9 cellular contexts compared by ENCODE assay signal in genomic region chr19:45630463-45630862, GRCh38. TPM values are rescaled to one million over a fixed set of nuclear protein-coding genes. Genes with fewer than 3 reads are reported as not detected.
DNase-seq lines count a peak whose midpoint lies in the region; ATAC-seq and TF ChIP-seq lines count a peak whose summit lies in the region.
"Had no signal": no experiment of that assay in that cellular context is flagged by ENCODE, and none has a peak within 500 bp of the region (broad histone marks: within the 10 kb centered on the region; RNA-seq: fewer than 3 reads in every experiment).

No MANE protein-coding gene starts in this region.

- H3K79me2 ChIP-seq in hepatocyte: no peaks in the 10 kb centered on the region

- no peak overlapping the region for H3K4me3 ChIP-seq in hepatocyte
- no peak overlapping the region for H3K4me3 ChIP-seq in body of pancreas
- no peak overlapping the region for H3K4me3 ChIP-seq in Peyer's patch

- no peaks in the 10 kb centered on the region for H3K27me3 Mint-ChIP-seq in Calu3 (ENCODE audit: unreplicated experiment)

- H3K27ac ChIP-seq in hepatocyte: peak overlapping the region; percentile 41
- H3K27ac ChIP-seq in body of pancreas: no peak overlapping the region
- H3K27ac ChIP-seq in Peyer's patch: no peak overlapping the region

- H3K9me2 ChIP-seq in hepatocyte (replicated peaks; ENCODE audit: insufficient read depth): no peaks in the 10 kb centered on the region

- no peaks in the 10 kb centered on the region for H3K9me3 Mint-ChIP-seq in Calu3 (ENCODE audit: low read depth, unreplicated experiment)

- H3K4me1 ChIP-seq in hepatocyte (ENCODE audit: insufficient read depth): no peaks in the 10 kb centered on the region
- H3K4me1 ChIP-seq in body of pancreas: no peaks in the 10 kb centered on the region
- H3K4me1 ChIP-seq in Peyer's patch: peaks cover 0 to 4% (median 0%) of the 10 kb centered on the region in 4 donors

- CTCF ChIA-PET in Calu3 (lab: Charles Lee) (interaction anchor here (0.6 to 3.0 kb wide), 9 partner anchors 9 to 310 kb away, joined by 3 to 23 read pairs (median 4); partner anchors contain the start of genes EML2 and SIX5), HEK293T (lab: Yijun Ruan, JAX) (interaction anchor here (1.1 kb wide), 2 partner anchors 11 to 12 kb away, joined by 3 to 4 read pairs; no protein-coding TSS in a partner anchor)

- 93% methylated on average over 2 of the region's 2 CpGs for WGBS in hepatocyte (ENCODE audit: low lambda C conversion rate, missing lambda C conversion rate)
- WGBS in body of pancreas, 2 donors: 96 to 100% methylated on average over 2 of the region's 2 CpGs

- POLR2A ChIA-PET in HEK293T (lab: Yijun Ruan, JAX): interaction anchor here (0.8 to 1.3 kb wide), 4 partner anchors 9 to 62 kb away, joined by 3 to 4 read pairs (median 3); partner anchors contain the start of genes QPCTL and SNRPD2

- ATAC-seq in body of pancreas (no peak), HG03025 (IDR thresholded peaks at IDR 0.05; ENCODE audit: low FRiP score, unreplicated experiment) (no peak), HG03159 (IDR thresholded peaks at IDR 0.05; ENCODE audit: unreplicated experiment) (no peak)

- no peak overlapping the region for H3K4me3 Mint-ChIP-seq in Calu3 (ENCODE audit: low read depth, unreplicated experiment)

- BruUV-seq in Calu3 (replicated peaks; lab: Mats Ljungman, UMichigan): no TSS peak

- no peaks in the 10 kb centered on the region for H3K36me3 ChIP-seq in hepatocyte (replicated peaks; ENCODE audit: insufficient read depth, low read depth)
- peaks cover 0 to 4% of the 10 kb centered on the region in 2 donors for H3K36me3 ChIP-seq in body of pancreas (replicated peaks in 1 of 2; ENCODE audit: insufficient read depth in 1 of 2, low read depth in 2 of 2)
- peaks cover 0 to 30% (median 0%) of the 10 kb centered on the region in 3 donors for H3K36me3 ChIP-seq in Peyer's patch

- DNase-seq in Calu3 (peak; percentile 36), HEK293T (ENCODE audit: extremely low spot score) (no peak), T1000 (lab: John Stamatoyannopoulos, UW) (peak; percentile 30), hepatocyte (ENCODE audit: low spot score) (peak; percentile 61), body of pancreas (no peak), Peyer's patch (no peak)
- DNase-seq: NCI-H82 had no signal

- H3K27me3 ChIP-seq in hepatocyte (no peaks in the 10 kb centered on the region), body of pancreas (no peaks in the 10 kb centered on the region), Peyer's patch (no peaks in the 10 kb centered on the region)

- no peak overlapping the region for H3K4me2 ChIP-seq in hepatocyte

- H3K27ac Mint-ChIP-seq in Calu3 (ENCODE audit: unreplicated experiment): no peak overlapping the region

- intact Hi-C loops in Calu3 (cut with micrococcal nuclease; ENCODE audit: unreplicated experiment) (no loop called here), body of pancreas (cut with DNase I) (no loop called here)

- H3K4me1 Mint-ChIP-seq in Calu3 (ENCODE audit: low read depth, unreplicated experiment): no peaks in the 10 kb centered on the region

- H3K9me3 ChIP-seq in hepatocyte (ENCODE audit: low read depth) (no peaks in the 10 kb centered on the region), body of pancreas (no peaks in the 10 kb centered on the region), Peyer's patch (no peaks in the 10 kb centered on the region)

- TF ChIP-seq CTCF in Calu3 (IDR thresholded peaks at IDR 0.05; ENCODE audit: unreplicated experiment) (no peak), hepatocyte (IDR thresholded peaks at IDR 0.05; ENCODE audit: poor library complexity) (no peak), body of pancreas (IDR thresholded peaks at IDR 0.05) (no peak), Peyer's patch (IDR thresholded peaks at IDR 0.05) (no peak)

- H2AFZ ChIP-seq in hepatocyte: no peak overlapping the region

- TF ChIP-seq POLR2A in body of pancreas (IDR thresholded peaks at IDR 0.05) (no peak), Peyer's patch (IDR thresholded peaks at IDR 0.05) (no peak)

- H4K20me1 ChIP-seq in hepatocyte (ENCODE audit: insufficient read depth, poor library complexity, severe bottlenecking): no peaks in the 10 kb centered on the region

- peaks cover 64% of the 10 kb centered on the region for H3K36me3 Mint-ChIP-seq in Calu3 (ENCODE audit: insufficient read depth, unreplicated experiment)

TF ChIP-seq in HEK293T, 16 proteins besides CTCF, POLR2A, EP300 and RAD21:
- peak; percentile 54 for TF ChIP-seq ZNF384 (IDR thresholded peaks at IDR 0.05)
- TF ChIP-seq FOXK2 (IDR thresholded peaks at IDR 0.05): no peak

RNA-seq across cellular contexts. Expression of gene EML2, which starts 8.7 kb away (rescaled TPM):
- total RNA-seq in Calu3 (2022): 93.7 and 94.0 TPM in 2 replicates
- total RNA-seq in hepatocyte: 9.1 and 13.9 TPM in 2 replicates
- polyA plus RNA-seq in hepatocyte: 17.0 and 20.6 TPM in 2 replicates
- 10 to 100 TPM; 25.7 to 60.6 TPM for total RNA-seq in body of pancreas
- 10 to 100 TPM; 17.5 to 60.2 (median 46.9) TPM for total RNA-seq in Peyer's patch

RNA-seq across cellular contexts. Expression of gene GPR4, which starts 28.5 kb away (rescaled TPM):
- total RNA-seq in Calu3 (2022) (not detected in 2 replicates), hepatocyte (not detected in 2 replicates), body of pancreas (1 to 10 TPM in 1 of 2 donors, under 1 TPM in 1; 0.99 to 1.3 TPM), Peyer's patch (1 to 10 TPM in 2 of 4 donors, under 1 TPM in 2; 0.18 to 3.4 (median 1.7) TPM)
- polyA plus RNA-seq in hepatocyte: 0.10 TPM in 1 of 2 replicates, not detected in the other

RNA-seq across cellular contexts. Expression of gene GIPR, which starts 37.6 kb away (rescaled TPM):
- total RNA-seq in Calu3 (2022): 6.9 TPM in 2 replicates
- 1.8 and 2.7 TPM in 2 replicates for total RNA-seq in hepatocyte
- polyA plus RNA-seq in hepatocyte: 5.6 and 6.7 TPM in 2 replicates
- 1 to 10 TPM; 3.9 to 9.2 TPM for total RNA-seq in body of pancreas
- 1 to 10 TPM in 3 of 4 donors, not detected in 1; 4.6 to 6.0 (median 5.6) TPM for total RNA-seq in Peyer's patch

RNA-seq across cellular contexts. Expression of gene OPA3, which starts 45.9 kb away (rescaled TPM):
- total RNA-seq in Calu3 (2022): 14.2 and 17.1 TPM in 2 replicates
- 11.2 and 15.1 TPM in 2 replicates for total RNA-seq in hepatocyte
- polyA plus RNA-seq in hepatocyte: 15.0 and 15.2 TPM in 2 replicates
- total RNA-seq in body of pancreas: 10 to 100 TPM in 1 of 2 donors, 1 to 10 TPM in 1; 4.2 to 22.7 TPM
- total RNA-seq in Peyer's patch: 10 to 100 TPM in 3 of 4 donors, 1 to 10 TPM in 1; 5.0 to 26.6 (median 13.6) TPM

Comparison
In these comparisons a context has a peak if more than half of its experiments do, and no peak if none do; other contexts are left out.
1. DNase-seq: peak in Calu3 (single experiment), T1000 (single experiment) and hepatocyte (single experiment); none in HEK293T (single experiment), body of pancreas (0 of 4) and Peyer's patch (0 of 3).